ENCODE assay signal across 10 cellular contexts in genomic region chr3:27454914-27455313, GRCh38. TPM values are rescaled to one million over a fixed set of nuclear protein-coding genes. Genes with fewer than 3 reads are reported as not detected.
DNase-seq lines count a peak whose midpoint lies in the region; ATAC-seq, FAIRE-seq and TF ChIP-seq lines count a peak whose summit lies in the region.
"Had no signal": no experiment of that assay in that cellular context is flagged by ENCODE, and none has a peak within 500 bp of the region (broad histone marks: within the 10 kb centered on the region; RNA-seq: fewer than 3 reads in every experiment).

No MANE protein-coding gene starts in this region.

- ATAC-seq in HG03095 (IDR thresholded peaks at IDR 0.05; ENCODE audit: unreplicated experiment) (peak; percentile 73), HG03039 (IDR thresholded peaks at IDR 0.05; ENCODE audit: unreplicated experiment) (no peak)

- H3K4me3 ChIP-seq in astrocyte of the spinal cord (ENCODE audit: low read depth, low read length) (no peak overlapping the region), tibial nerve (no peak overlapping the region)

- peak; percentile 14 for FAIRE-seq in GM19239 (lab: Jason Lieb, UNC)
- FAIRE-seq: keratinocyte had no signal

- no peaks in the 10 kb centered on the region for H3K9me3 ChIP-seq in tibial nerve
- H3K9me3 ChIP-seq: Caco-2 had no signal

- H3K4me1 ChIP-seq in tibial nerve: peaks cover 0 to 24% (median 11%) of the 10 kb centered on the region in 4 donors
- H3K4me1 ChIP-seq: Caco-2 had no signal

- TF ChIP-seq CTCF in astrocyte of the spinal cord (IDR thresholded peaks at IDR 0.05; ENCODE audit: low read depth, low read length): no peak
- no peak for TF ChIP-seq CTCF in tibial nerve (IDR thresholded peaks at IDR 0.05)

- H3K27me3 ChIP-seq in tibial nerve: no peaks in the 10 kb centered on the region

- H3K27ac ChIP-seq in tibial nerve: peak overlapping the region in 2 of 4 donors; percentile 51 to 65

- no peak for TF ChIP-seq EP300 in tibial nerve (IDR thresholded peaks at IDR 0.05)

- H3K36me3 ChIP-seq in tibial nerve: no peaks in the 10 kb centered on the region

- no peak for TF ChIP-seq POLR2A in tibial nerve (IDR thresholded peaks at IDR 0.05)

- DNase-seq in AG20443 (ENCODE audit: low spot score) (peak; percentile 8), GM19239 (ENCODE audit: insufficient read length, low spot score) (no peak), astrocyte of the spinal cord (ENCODE audit: low read depth, low spot score) (peak; percentile 37), glomerular visceral epithelial cell (ENCODE audit: extremely low spot score) (no peak), tibial nerve (ENCODE audit: low spot score in 2 of 2) (no peak)
- DNase-seq in stimulated activated CD4-positive, alpha-beta T cell treated with anti-CD3 and anti-CD28 coated beads, Interleukin-1b, Interleukin-23, amount 100 ng/mL, for 48 hours: no peak
- DNase-seq: Caco-2 had no signal

- in situ Hi-C loops in astrocyte of the spinal cord (cut with HindIII; ENCODE audit: low sequenced_read_pairs): no loop called here

RNA-seq across cellular contexts. Expression of gene SLC4A7, which starts 29.3 kb away (rescaled TPM):
- total RNA-seq in tibial nerve: 10 to 100 TPM; 29.9 to 44.7 (median 40.3) TPM

Comparison
In these comparisons a context has a peak if more than half of its experiments do, and no peak if none do; other contexts are left out.
1. DNase-seq: peak in AG20443 (single experiment) and astrocyte of the spinal cord (single experiment); none in GM19239 (single experiment), glomerular visceral epithelial cell (single experiment), stimulated activated CD4-positive, alpha-beta T cell treated with anti-CD3 and anti-CD28 coated beads, Interleukin-1b, Interleukin-23, amount 100 ng/mL, for 48 hours (single experiment) and tibial nerve (0 of 2).